22 cellular contexts compared by ENCODE assay signal in the genomic region with DNA sequence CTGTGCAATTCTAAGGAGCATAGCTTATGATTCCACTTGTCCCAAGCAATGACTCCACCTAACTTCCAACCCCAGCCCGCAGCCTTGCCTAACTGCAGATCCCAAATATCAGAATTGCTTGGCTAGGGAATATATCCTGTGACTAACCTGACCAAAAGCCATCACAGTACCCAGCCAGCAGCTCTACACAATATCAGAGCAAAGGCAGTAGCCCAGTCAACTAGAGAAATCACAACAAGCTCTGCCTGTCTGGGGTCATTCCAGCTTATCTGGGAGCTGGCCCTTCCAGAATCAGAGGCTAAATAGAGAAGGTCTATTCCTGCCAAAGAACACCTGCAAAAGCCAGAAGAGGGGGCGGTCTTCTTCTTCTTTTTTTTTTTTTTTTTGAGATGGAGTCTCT. TPM values are rescaled to one million over a fixed set of nuclear protein-coding genes. Genes with fewer than 3 reads are reported as not detected.
A peak's percentile ranks its signal among the peaks of the same experiment; 100 is the strongest.
DNase-seq lines count a peak whose midpoint lies in the region; ATAC-seq, FAIRE-seq and TF ChIP-seq lines count a peak whose summit lies in the region.
"Had no signal": no experiment of that assay in that cellular context is flagged by ENCODE, and none has a peak within 500 bp of the region (broad histone marks: within the 10 kb centered on the region; RNA-seq: fewer than 3 reads in every experiment).

No MANE protein-coding gene starts in this region.

- TF ChIP-seq CTCF in heart left ventricle (IDR thresholded peaks at IDR 0.05) (no peak), HepG2 (CRISPR knock-in tag; IDR thresholded peaks at IDR 0.05) (no peak), right lobe of liver (IDR thresholded peaks at IDR 0.05) (no peak), coronary artery (IDR thresholded peaks at IDR 0.05) (no peak)

- TF ChIP-seq EP300 in HepG2 (IDR thresholded peaks at IDR 0.05; ENCODE audit: low read depth in 2 of 2, low read length in 2 of 2) (no peak), HepG2 (CRISPR knock-in tag; IDR thresholded peaks at IDR 0.05; ENCODE audit: borderline replicate concordance) (no peak)

- TF ChIP-seq POLR2A in heart left ventricle (IDR thresholded peaks at IDR 0.05) (no peak), HepG2 (IDR thresholded peaks at IDR 0.05; ENCODE audit: insufficient read depth in 1 of 2, low read depth in 2 of 2, low read length in 2 of 2) (no peak), right lobe of liver (IDR thresholded peaks at IDR 0.05) (no peak)

- H3K27ac ChIP-seq in heart left ventricle (peak overlapping the region in 4 of 12 donors; percentile 33 to 43 (median 38)), HepG2 (ENCODE audit: extremely low read length, insufficient read depth, low read length) (no peak overlapping the region), right lobe of liver (no peak overlapping the region), coronary artery (no peak overlapping the region)
- H3K27ac ChIP-seq: 22Rv1; A549; BLaER1 treated with 17β-estradiol and CSF1 and Interleukin-3, amounts not matched to agents 10 nM and 100 nM; C4-2B had no signal

- DNase-seq in Right ventricle myocardium inferior (ENCODE audit: missing footprints) (no peak), cardiac septum (ENCODE audit: low spot score) (no peak), heart left ventricle (peak in 3 of 5 donors; percentile 27 to 40 (median 33)), left cardiac atrium (no peak), HepG2 (ENCODE audit: low spot score) (no peak), right lobe of liver (no peak), left ventricle myocardium superior (peak; percentile 36), coronary artery (ENCODE audit: low spot score) (no peak)
- DNase-seq: AML-193; Caco-2; Calu3; CD4-positive, alpha-beta T cell; CD8-positive, alpha-beta T cell; DMS79 treated with DMSO at 0.1 percent for 48 hours; GF-D8 had no signal

- no peak overlapping the region for H3K4me2 ChIP-seq in HepG2 (ENCODE audit: low read depth, low read length)
- H3K4me2 ChIP-seq: A549; BLaER1 treated with 17β-estradiol and CSF1 and Interleukin-3, amounts not matched to agents 10 nM and 100 nM had no signal

- no peaks in the 10 kb centered on the region for H3K79me2 ChIP-seq in HepG2 (ENCODE audit: insufficient read depth, low read length)

- H3K4me3 ChIP-seq in heart left ventricle (no peak overlapping the region), HepG2 (replicated peaks in 1 of 3; ENCODE audit: insufficient read depth in 1 of 3, low read depth in 2 of 3, low read length in 3 of 3) (no peak overlapping the region), right lobe of liver (no peak overlapping the region), coronary artery (no peak overlapping the region)
- H3K4me3 ChIP-seq: A549; BLaER1 treated with 17β-estradiol and CSF1 and Interleukin-3, amounts not matched to agents 10 nM and 100 nM had no signal

- intact Hi-C loops in Right ventricle myocardium inferior (cut with DNase I) (loop anchor here (10.0 kb wide), 1 partner anchor 227 kb away; no protein-coding TSS in a partner anchor), cardiac septum (cut with DNase I) (no loop called here), heart left ventricle (cut with DNase I) (no loop called here), left cardiac atrium (cut with DNase I) (no loop called here), HepG2 (cut with micrococcal nuclease; ENCODE audit: unreplicated experiment) (no loop called here), right lobe of liver (cut with DNase I) (no loop called here), left ventricle myocardium superior (cut with micrococcal nuclease) (no loop called here)

- H3K4me1 ChIP-seq in heart left ventricle (no peaks in the 10 kb centered on the region), HepG2 (ENCODE audit: insufficient read depth, low read length) (no peaks in the 10 kb centered on the region), right lobe of liver (no peaks in the 10 kb centered on the region)
- H3K4me1 ChIP-seq: A549; BLaER1 treated with 17β-estradiol and CSF1 and Interleukin-3, amounts not matched to agents 10 nM and 100 nM; Caco-2 had no signal

- H3K9me3 ChIP-seq in heart left ventricle = peaks cover 0 to 37% (median 12%) of the 10 kb centered on the region in 12 donors
- H3K9me3 ChIP-seq in HepG2 (ENCODE audit: low read length) = peaks cover 13% of the 10 kb centered on the region
- H3K9me3 ChIP-seq in right lobe of liver = peaks cover 0 to 5% (median 0%) of the 10 kb centered on the region in 4 donors

- H3K36me3 ChIP-seq in heart left ventricle (peaks cover 0 to 31% (median 8%) of the 10 kb centered on the region in 9 donors), HepG2 (replicated peaks in 1 of 2; ENCODE audit: control insufficient read depth in 1 of 2, insufficient read depth in 2 of 2, low read length in 2 of 2) (peaks cover 0 to 5% of the 10 kb centered on the region in 2 experiments; a peak in 3 of 5 replicates), right lobe of liver (peaks cover 0 to 3% (median 0%) of the 10 kb centered on the region in 4 donors)

- H4K20me1 ChIP-seq in HepG2 (ENCODE audit: insufficient read depth, low read length) = no peaks in the 10 kb centered on the region
- H4K20me1 ChIP-seq: BLaER1 treated with 17β-estradiol and CSF1 and Interleukin-3, amounts not matched to agents 10 nM and 100 nM had no signal

- H2AFZ ChIP-seq in HepG2 (ENCODE audit: low read length) = no peak overlapping the region

- ATAC-seq in Right ventricle myocardium inferior (peak; percentile 90), heart left ventricle (peak; percentile 87 to 94 (median 90)), left cardiac atrium (no peak), HepG2 (peak; percentile 43; the same call in 2 of the 3 replicates), right lobe of liver (no peak), left ventricle myocardium superior (peak; percentile 96)
- ATAC-seq: A549; CD8-positive, alpha-beta T cell had no signal

- TF ChIP-seq RAD21 in HepG2 (CRISPR knock-in tag; IDR thresholded peaks at IDR 0.05) = no peak

- CTCF ChIA-PET in HepG2 (lab: Yijun Ruan, JAX; ENCODE audit: low intra/inter-chr PET ratio, low total read pairs) = no interaction called here

- in situ Hi-C loops in HepG2 (cut with HindIII; ENCODE audit: extremely low pct_ligation_motif_present, low pct_unique_long_range_greater_than_20kb) = loop anchor here (25.0 kb wide), 1 partner anchor 235 kb away; a partner anchor contains a TSS

- no peak for FAIRE-seq in HepG2 (lab: Jason Lieb, UNC)
- FAIRE-seq: A549, D721Med, GM12891, GM19239 had no signal

- 50 to 68% (median 59%) methylated on average over 2 of the region's 2 CpGs for WGBS in heart left ventricle, 4 donors
- 94% methylated on average over 2 of the region's 2 CpGs for WGBS in HepG2 (ENCODE audit: low lambda C conversion rate)
- 100% methylated on average over 1 of the region's 2 CpGs for WGBS in right lobe of liver (ENCODE audit: insufficient coverage, low coverage, low lambda C conversion rate, missing lambda C conversion rate)

- BruUV-seq in HepG2 (replicated peaks; lab: Mats Ljungman, UMichigan) = no TSS peak

- H3K27me3 ChIP-seq in heart left ventricle (no peaks in the 10 kb centered on the region), HepG2 (ENCODE audit: control insufficient read depth in 1 of 2, insufficient read depth in 2 of 2, low read length in 2 of 2) (no peaks in the 10 kb centered on the region), right lobe of liver (no peaks in the 10 kb centered on the region)
- H3K27me3 ChIP-seq: BLaER1 treated with 17β-estradiol and CSF1 and Interleukin-3, amounts not matched to agents 10 nM and 100 nM had no signal

- POLR2A ChIA-PET in HepG2 (lab: Yijun Ruan, JAX) = interaction anchor here (2.2 kb wide), 1 partner anchor 9 kb away, joined by 8 read pairs; a partner anchor contains a TSS

- H3K9ac ChIP-seq in HepG2 (ENCODE audit: insufficient read depth, low read depth, low read length) = no peak overlapping the region
- H3K9ac ChIP-seq: BLaER1 treated with 17β-estradiol and CSF1 and Interleukin-3, amounts not matched to agents 10 nM and 100 nM had no signal

TF ChIP-seq in HepG2, 621 proteins besides CTCF, POLR2A, EP300 and RAD21 (continues in another document):
- TF ChIP-seq ZNF260 (CRISPR knock-in tag; IDR thresholded peaks at IDR 0.05; ENCODE audit: borderline replicate concordance, low read depth) = no peak

RNA-seq across cellular contexts. Expression of a gene that starts 9.3 kb away (rescaled TPM):
- total RNA-seq in Right ventricle myocardium inferior (5.0 TPM), cardiac septum (5.3 TPM), heart left ventricle (1 to 10 TPM; 3.1 to 8.5 (median 6.0) TPM), left cardiac atrium (1 to 10 TPM; 3.3 to 3.6 TPM), HepG2 (2016; rRNA removed; fragmentation: Illumina TruSeq; extraction: Trizol) (8.5 and 11.4 TPM in 2 replicates), right lobe of liver (1 to 10 TPM; 5.7 to 8.1 (median 7.0) TPM), left ventricle myocardium superior (4.9 TPM)
- polyA plus RNA-seq in heart left ventricle (1 to 10 TPM in 1 of 2 donors, under 1 TPM in 1; 0.99 to 2.6 TPM), HepG2 (2011; rRNA removed) (8.5 and 10.3 TPM in 2 replicates)
- 37.2 and 41.8 TPM in 2 replicates for total RNA-seq in HepG2 (2016; cell fraction: cytosol; rRNA removed; fragmentation: Illumina TruSeq; extraction: Trizol; ENCODE audit: low read depth)
- 8.4 and 11.0 TPM in 2 replicates for total RNA-seq in HepG2 (2016; cell fraction: insoluble cytoplasmic fraction; rRNA removed; fragmentation: Illumina TruSeq; extraction: Trizol)
- 29.3 and 29.7 TPM in 2 replicates for total RNA-seq in HepG2 (2016; cell fraction: membrane; rRNA removed; fragmentation: Illumina TruSeq; extraction: Trizol)
- 14.1 and 15.2 TPM in 2 replicates for total RNA-seq in HepG2 (2016; cell fraction: nucleus; rRNA removed; fragmentation: Illumina TruSeq; extraction: Trizol)
- 5.5 and 5.7 TPM in 2 replicates for polyA plus RNA-seq in HepG2 (2011; cell fraction: cytosol; rRNA removed)
- 17.1 and 17.6 TPM in 2 replicates for polyA plus RNA-seq in HepG2 (2011; cell fraction: nucleus; rRNA removed)
- 10.9 and 11.6 TPM in 2 replicates for polyA plus RNA-seq in HepG2 (2012)
- 0.46 and 0.57 TPM in 2 replicates for polyA plus RNA-seq in HepG2 (2016; cell fraction: cytosol; fragmentation: Illumina TruSeq; extraction: Trizol; ENCODE audit: low read depth)
- polyA plus RNA-seq in HepG2 (2016; cell fraction: insoluble cytoplasmic fraction; fragmentation: Illumina TruSeq; extraction: Trizol; ENCODE audit: low read depth) = 6.0 and 6.8 TPM in 2 replicates
- 1.8 and 1.9 TPM in 2 replicates for polyA plus RNA-seq in HepG2 (2016; cell fraction: membrane; fragmentation: Illumina TruSeq; extraction: Trizol; ENCODE audit: low read depth)
- polyA plus RNA-seq in HepG2 (2016; cell fraction: nucleus; fragmentation: Illumina TruSeq; extraction: Trizol; ENCODE audit: insufficient read depth, low read depth) = 7.2 and 8.5 TPM in 2 replicates
- polyA minus RNA-seq in HepG2 (2011; rRNA and poly(A)+ RNA removed; ENCODE audit: low replicate concordance) = 53.1 and 88.7 TPM in 2 replicates
- 22.1 and 29.8 TPM in 2 replicates for polyA minus RNA-seq in HepG2 (2011; cell fraction: cytosol; rRNA and poly(A)+ RNA removed)
- 49.7 and 55.7 TPM in 2 replicates for polyA minus RNA-seq in HepG2 (2011; cell fraction: nucleus; rRNA and poly(A)+ RNA removed)

Comparison
In these comparisons a context has a peak if more than half of its experiments do, and no peak if none do; other contexts are left out.
1. ATAC-seq: peak in Right ventricle myocardium inferior (single experiment), heart left ventricle (4 of 4), HepG2 (single experiment) and left ventricle myocardium superior (single experiment); none in left cardiac atrium (0 of 2) and right lobe of liver (0 of 4).
2. DNase-seq: peak in heart left ventricle (3 of 5) and left ventricle myocardium superior (single experiment); none in Right ventricle myocardium inferior (single experiment), cardiac septum (single experiment), left cardiac atrium (single experiment), HepG2 (single experiment), right lobe of liver (0 of 3) and coronary artery (single experiment).